ENCODE assay signal across 9 cellular contexts in genomic region chr10:104339469-104340098, GRCh38. TPM values are rescaled to one million over a fixed set of nuclear protein-coding genes. Genes with fewer than 3 reads are reported as not detected.
A peak's percentile ranks its signal among the peaks of the same experiment; 100 is the strongest.
DNase-seq lines count a peak whose midpoint lies in the region; ATAC-seq, FAIRE-seq and TF ChIP-seq lines count a peak whose summit lies in the region.
"Had no signal": no experiment of that assay in that cellular context is flagged by ENCODE, and none has a peak within 500 bp of the region (broad histone marks: within the 10 kb centered on the region; RNA-seq: fewer than 3 reads in every experiment).

No MANE protein-coding gene starts in this region.

- H3K9me3 Mint-ChIP-seq in activated CD4-positive, alpha-beta T cell treated with anti-CD3 and anti-CD28 coated beads for 36 hours (ENCODE audit: low read depth) = no peaks in the 10 kb centered on the region
- H3K9me3 Mint-ChIP-seq in activated naive CD8-positive, alpha-beta T cell treated with anti-CD3 and anti-CD28 coated beads, Interleukin-2, amount 10 ng/mL, durations not matched to agents 7 days and 5 days = no peaks in the 10 kb centered on the region

- intact Hi-C loops in activated CD4-positive, alpha-beta T cell treated with anti-CD3 and anti-CD28 coated beads for 36 hours (cut with DNase I, micrococcal nuclease) = loop anchor here (5.0 kb wide), 2 partner anchors 217 to 422 kb away; partner anchors contain the start of genes SFR1 (in 2 of the 2) and STN1 (in 1 of the 2)
- intact Hi-C loops in left ventricle myocardium superior (cut with micrococcal nuclease) (loop anchor here (5.0 kb wide), 1 partner anchor 32 kb away; no protein-coding TSS in a partner anchor), sigmoid colon (cut with DNase I) (loop anchor here (10.0 kb wide), 1 partner anchor 455 kb away; no protein-coding TSS in a partner anchor)

- H3K27ac ChIP-seq in sigmoid colon = peak overlapping the region; percentile 97 to 99 (median 98)

- CTCF ChIA-PET in activated CD4-positive, alpha-beta T cell treated with anti-CD3 and anti-CD28 coated beads for 36 hours (lab: Charles Lee) = interaction anchor here (0.7 to 5.3 kb wide), 7 partner anchors 10 to 220 kb away, joined by 3 to 64 read pairs (median 4); no protein-coding TSS in a partner anchor

- DNase-seq in activated CD4-positive, alpha-beta T cell treated with anti-CD3 and anti-CD28 coated beads for 36 hours = no peak
- DNase-seq in activated CD4-positive, alpha-beta T cell treated with anti-CD3 and anti-CD28 coated beads for 4 hours = no peak
- DNase-seq in activated naive CD8-positive, alpha-beta T cell treated with anti-CD3 and anti-CD28 coated beads, Interleukin-2, amount 10 ng/mL, durations not matched to agents 7 days and 5 days = no peak
- DNase-seq in left ventricle myocardium superior (no peak), sigmoid colon (peak; percentile 87), GM12892 (ENCODE audit: insufficient read length) (no peak), GM10266 (ENCODE audit: extremely low spot score) (no peak)

- peak overlapping the region; percentile 74 to 98 (median 92) for H3K4me3 ChIP-seq in sigmoid colon

- H3K4me1 ChIP-seq in sigmoid colon = peaks cover 0 to 44% (median 37%) of the 10 kb centered on the region in 4 donors

- POLR2A ChIA-PET in activated CD4-positive, alpha-beta T cell treated with anti-CD3 and anti-CD28 coated beads for 36 hours (lab: Charles Lee) = interaction anchor here (0.7 kb wide), 1 partner anchor 10 kb away, joined by 3 read pairs; no protein-coding TSS in a partner anchor
- POLR2A ChIA-PET in activated naive CD8-positive, alpha-beta T cell treated with anti-CD3 and anti-CD28 coated beads, Interleukin-2, amount 10 ng/mL, durations not matched to agents 7 days and 5 days (lab: Charles Lee) = interaction anchor here (2.1 to 3.3 kb wide), 4 partner anchors 10 to 33 kb away, joined by 33 to 44 read pairs (median 40); partner anchors contain the start of gene CFAP58

- ATAC-seq in activated CD4-positive, alpha-beta T cell treated with anti-CD3 and anti-CD28 coated beads for 36 hours = no peak
- no peak for ATAC-seq in activated naive CD8-positive, alpha-beta T cell treated with anti-CD3 and anti-CD28 coated beads, Interleukin-2, amount 10 ng/mL, durations not matched to agents 7 days and 5 days (ENCODE audit: low read depth)
- peak; percentile 42 for ATAC-seq in left ventricle myocardium superior
- no peak for ATAC-seq in HG02884 (IDR thresholded peaks at IDR 0.05; ENCODE audit: unreplicated experiment)

- H3K4me3 Mint-ChIP-seq in activated CD4-positive, alpha-beta T cell treated with anti-CD3 and anti-CD28 coated beads for 36 hours = peak overlapping the region; percentile 93
- peak overlapping the region; percentile 98 for H3K4me3 Mint-ChIP-seq in activated naive CD8-positive, alpha-beta T cell treated with anti-CD3 and anti-CD28 coated beads, Interleukin-2, amount 10 ng/mL, durations not matched to agents 7 days and 5 days

- no peaks in the 10 kb centered on the region for H3K27me3 ChIP-seq in sigmoid colon

- FAIRE-seq in GM12892 (lab: Jason Lieb, UNC) = no peak
- FAIRE-seq: endometrium had no signal

- TF ChIP-seq POLR2A in sigmoid colon (IDR thresholded peaks at IDR 0.05) = no peak
- TF ChIP-seq POLR2A in GM12892 (IDR thresholded peaks at IDR 0.05; ENCODE audit: low read depth, low read length) = no peak

- H3K36me3 Mint-ChIP-seq in activated CD4-positive, alpha-beta T cell treated with anti-CD3 and anti-CD28 coated beads for 36 hours (ENCODE audit: low read depth) = peaks cover 13% of the 10 kb centered on the region
- no peaks in the 10 kb centered on the region for H3K36me3 Mint-ChIP-seq in activated naive CD8-positive, alpha-beta T cell treated with anti-CD3 and anti-CD28 coated beads, Interleukin-2, amount 10 ng/mL, durations not matched to agents 7 days and 5 days

- peaks cover 33% of the 10 kb centered on the region for H3K4me1 Mint-ChIP-seq in activated CD4-positive, alpha-beta T cell treated with anti-CD3 and anti-CD28 coated beads for 36 hours
- H3K4me1 Mint-ChIP-seq in activated naive CD8-positive, alpha-beta T cell treated with anti-CD3 and anti-CD28 coated beads, Interleukin-2, amount 10 ng/mL, durations not matched to agents 7 days and 5 days = peaks cover 28% of the 10 kb centered on the region

- no peaks in the 10 kb centered on the region for H3K27me3 Mint-ChIP-seq in activated CD4-positive, alpha-beta T cell treated with anti-CD3 and anti-CD28 coated beads for 36 hours
- peaks cover 6% of the 10 kb centered on the region for H3K27me3 Mint-ChIP-seq in activated naive CD8-positive, alpha-beta T cell treated with anti-CD3 and anti-CD28 coated beads, Interleukin-2, amount 10 ng/mL, durations not matched to agents 7 days and 5 days

- no peaks in the 10 kb centered on the region for H3K36me3 ChIP-seq in sigmoid colon

- TF ChIP-seq CTCF in sigmoid colon (IDR thresholded peaks at IDR 0.05) (no peak), GM10266 (IDR thresholded peaks at IDR 0.05; ENCODE audit: control insufficient read depth, insufficient read depth, low read depth, missing control alignments) (no peak)

- 9 to 25% methylated on average over 11 of the region's 11 CpGs for WGBS in sigmoid colon, 2 donors

- TF ChIP-seq EP300 in sigmoid colon (IDR thresholded peaks at IDR 0.05) = peak in 1 of 4 donors; percentile 29

- peak overlapping the region; percentile 99 for H3K27ac Mint-ChIP-seq in activated CD4-positive, alpha-beta T cell treated with anti-CD3 and anti-CD28 coated beads for 36 hours
- H3K27ac Mint-ChIP-seq in activated naive CD8-positive, alpha-beta T cell treated with anti-CD3 and anti-CD28 coated beads, Interleukin-2, amount 10 ng/mL, durations not matched to agents 7 days and 5 days = peak overlapping the region; percentile 100

- H3K9me3 ChIP-seq in sigmoid colon = no peaks in the 10 kb centered on the region

RNA-seq across cellular contexts. Expression of gene ITPRIP, which starts 1.3 kb away (rescaled TPM):
- 10 to 100 TPM; 20.3 to 21.6 TPM for total RNA-seq in activated CD4-positive, alpha-beta T cell treated with anti-CD3 and anti-CD28 coated beads for 36 hours
- 10 to 100 TPM; 24.7 to 25.4 TPM for total RNA-seq in activated naive CD8-positive, alpha-beta T cell treated with anti-CD3 and anti-CD28 coated beads, Interleukin-2, amount 10 ng/mL, durations not matched to agents 7 days and 5 days
- total RNA-seq in left ventricle myocardium superior (27.6 TPM), sigmoid colon (10 to 100 TPM; 11.4 to 22.4 (median 15.3) TPM)
- polyA plus RNA-seq in sigmoid colon = 1 to 10 TPM; 1.2 to 8.6 (median 1.6) TPM
- 2.7 TPM for polyA plus RNA-seq in GM12892 (2012; ENCODE audit: missing spikeins)

RNA-seq across cellular contexts. Expression of gene CFAP58, which starts 14.0 kb away (rescaled TPM):
- total RNA-seq in activated CD4-positive, alpha-beta T cell treated with anti-CD3 and anti-CD28 coated beads for 36 hours = under 1 TPM; 0.60 to 0.64 TPM
- total RNA-seq in activated naive CD8-positive, alpha-beta T cell treated with anti-CD3 and anti-CD28 coated beads, Interleukin-2, amount 10 ng/mL, durations not matched to agents 7 days and 5 days = under 1 TPM; 0.28 to 0.34 TPM
- 1.2 TPM for total RNA-seq in left ventricle myocardium superior
- 1 to 10 TPM in 1 of 4 donors, under 1 TPM in 3; 0.36 to 1.1 (median 0.61) TPM for total RNA-seq in sigmoid colon
- polyA plus RNA-seq in sigmoid colon = under 1 TPM in 1 of 3 donors, not detected in 2; 0.09 TPM
- 0.19 TPM for polyA plus RNA-seq in GM12892 (2012; ENCODE audit: missing spikeins)
